ENCODE assay signal across 8 cellular contexts in the genomic region with DNA sequence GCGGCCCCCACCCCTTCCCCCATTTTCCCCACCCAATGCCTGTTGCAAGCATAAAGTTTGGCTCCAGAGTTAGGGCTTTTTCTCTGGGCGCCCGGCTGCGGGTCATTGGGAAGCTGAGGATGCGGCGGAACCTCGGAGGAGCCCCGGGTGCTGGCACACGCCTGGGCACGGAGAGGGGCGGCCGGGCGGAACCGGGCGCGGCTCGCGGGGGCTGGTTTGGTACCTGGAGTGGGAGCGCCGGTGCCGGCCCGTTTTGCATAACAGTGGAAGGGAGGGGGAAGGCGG. TPM values are rescaled to one million over a fixed set of nuclear protein-coding genes. Genes with fewer than 3 reads are reported as not detected.
A peak's percentile ranks its signal among the peaks of the same experiment; 100 is the strongest.
DNase-seq lines count a peak whose midpoint lies in the region; TF ChIP-seq lines count a peak whose summit lies in the region.

No MANE protein-coding gene starts in this region.

- no peaks in the 10 kb centered on the region for H3K36me3 ChIP-seq in SJSA1

- no peak overlapping the region for H3K27ac ChIP-seq in SJSA1

- DNase-seq in DMS 273 (lab: John Stamatoyannopoulos, UW; ENCODE audit: unreplicated experiment), result peak; percentile 87
- DNase-seq in DMS 273 treated with DMSO at 0.1 percent for 48 hours (lab: John Stamatoyannopoulos, UW), result no peak
- no peak for DNase-seq in SJSA1 (ENCODE audit: low read depth in 1 of 2, low spot score in 2 of 2)
- DNase-seq in fibroblast of the aortic adventitia (ENCODE audit: low read depth), result no peak
- no peak for DNase-seq in skeletal muscle cell (ENCODE audit: low read depth)
- no peak for DNase-seq in erythroblast (lab: John Stamatoyannopoulos, UW)
- DNase-seq in H4 (ENCODE audit: low spot score), result no peak
- no peak for DNase-seq in NCI-H1048 (lab: John Stamatoyannopoulos, UW)

- H3K4me3 ChIP-seq in SJSA1, result peak overlapping the region; percentile 44
- H3K4me3 ChIP-seq in fibroblast of the aortic adventitia (ENCODE audit: low read depth, low read length), result peak overlapping the region; percentile 74
- peak overlapping the region; percentile 87 for H3K4me3 ChIP-seq in skeletal muscle cell (ENCODE audit: low read depth, low read length)

- H3K27me3 ChIP-seq in SJSA1 (replicated peaks), result peaks cover 59% of the 10 kb centered on the region

- H3K9me3 ChIP-seq in SJSA1 (replicated peaks), result no peaks in the 10 kb centered on the region

- H3K4me1 ChIP-seq in SJSA1 (replicated peaks), result peaks cover 24% of the 10 kb centered on the region

- no peak for TF ChIP-seq CTCF in fibroblast of the aortic adventitia (IDR thresholded peaks at IDR 0.05; ENCODE audit: insufficient read depth, low read length)

- TF ChIP-seq POLR2A in erythroblast (IDR thresholded peaks at IDR 0.05; ENCODE audit: low read length), result no peak

RNA-seq across cellular contexts. Expression of a gene that starts 1.2 kb away (rescaled TPM):
- 0.60 and 0.71 TPM in 2 replicates for total RNA-seq in SJSA1 (2014; rRNA removed; shearing (Covaris generic))
- total RNA-seq in fibroblast of the aortic adventitia (ENCODE audit: low replicate concordance), result 0.18 and 2.9 TPM in 2 replicates
- total RNA-seq in H4 (2014; rRNA removed; shearing (Covaris generic)), result 0.62 and 0.77 TPM in 2 replicates
